ENCODE assay signal across 8 cellular contexts in the genomic region with DNA sequence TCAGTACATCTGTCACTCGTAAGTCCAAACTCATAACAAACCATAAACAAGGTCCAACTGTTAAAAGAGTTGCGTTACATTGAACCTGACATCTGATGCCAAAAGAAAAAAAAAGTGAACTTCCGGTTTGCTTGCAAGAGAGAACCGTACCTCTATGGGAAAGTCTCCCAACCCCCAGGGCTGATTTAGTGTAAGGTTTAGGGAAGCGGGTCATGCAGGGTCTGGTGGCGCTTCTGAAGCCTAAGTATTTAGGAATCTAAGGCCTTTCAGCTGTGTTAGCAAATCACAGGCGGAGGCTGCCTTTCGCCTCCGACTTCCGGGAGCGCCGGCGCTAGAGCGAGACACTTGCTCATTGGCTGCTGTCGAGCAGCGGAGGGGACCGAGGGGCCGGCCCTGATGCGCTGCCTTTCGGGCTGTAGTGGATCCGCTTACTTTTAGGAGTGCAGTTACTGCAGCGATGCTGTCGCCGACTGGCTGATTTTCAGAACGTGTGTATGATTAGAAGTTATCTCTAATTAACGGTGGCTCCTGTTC. TPM values are rescaled to one million over a fixed set of nuclear protein-coding genes. Genes with fewer than 3 reads are reported as not detected.
DNase-seq lines count a peak whose midpoint lies in the region; ATAC-seq and TF ChIP-seq lines count a peak whose summit lies in the region.

No MANE protein-coding gene starts in this region.

- no peaks in the 10 kb centered on the region for H3K9me3 ChIP-seq in thoracic aorta

- ATAC-seq in HG02623 (IDR thresholded peaks at IDR 0.05; ENCODE audit: unreplicated experiment) (peak; percentile 100), Right ventricle myocardium inferior (peak; percentile 99), thoracic aorta (ENCODE audit: insufficient number of reproducible peaks, low FRiP score, low read depth) (peak; percentile 85)

- peaks cover 7% of the 10 kb centered on the region for H3K36me3 Mint-ChIP-seq in activated naive CD8-positive, alpha-beta T cell treated with anti-CD3 and anti-CD28 coated beads for 36 hours
- peaks cover 2% of the 10 kb centered on the region for H3K36me3 Mint-ChIP-seq in osteocyte (ENCODE audit: unreplicated experiment)

- no peaks in the 10 kb centered on the region for H3K27me3 Mint-ChIP-seq in activated naive CD8-positive, alpha-beta T cell treated with anti-CD3 and anti-CD28 coated beads for 36 hours
- peaks cover 2% of the 10 kb centered on the region for H3K27me3 Mint-ChIP-seq in osteocyte (ENCODE audit: unreplicated experiment)

- intact Hi-C loops in Right ventricle myocardium inferior (cut with DNase I), result loop anchor here (5.0 kb wide), 1 partner anchor 37 kb away; no protein-coding TSS in a partner anchor

- peaks cover 20% of the 10 kb centered on the region for H3K4me1 Mint-ChIP-seq in activated naive CD8-positive, alpha-beta T cell treated with anti-CD3 and anti-CD28 coated beads for 36 hours
- peaks cover 14% of the 10 kb centered on the region for H3K4me1 Mint-ChIP-seq in osteocyte (ENCODE audit: unreplicated experiment)

- peak overlapping the region; percentile 68 for H3K4me3 ChIP-seq in thoracic aorta

- H3K4me3 Mint-ChIP-seq in activated naive CD8-positive, alpha-beta T cell treated with anti-CD3 and anti-CD28 coated beads for 36 hours, result peak overlapping the region; percentile 90
- peak overlapping the region; percentile 78 for H3K4me3 Mint-ChIP-seq in osteocyte (ENCODE audit: unreplicated experiment)

- H3K9me3 Mint-ChIP-seq in activated naive CD8-positive, alpha-beta T cell treated with anti-CD3 and anti-CD28 coated beads for 36 hours, result peaks cover 8% of the 10 kb centered on the region
- peaks cover 6% of the 10 kb centered on the region for H3K9me3 Mint-ChIP-seq in osteocyte (ENCODE audit: unreplicated experiment)

- TF ChIP-seq CTCF in GM10266 (IDR thresholded peaks at IDR 0.05; ENCODE audit: control insufficient read depth, insufficient read depth, low read depth, missing control alignments) (no peak), osteocyte (IDR thresholded peaks at IDR 0.05) (no peak), thoracic aorta (IDR thresholded peaks at IDR 0.05) (no peak)

- H3K4me1 ChIP-seq in thoracic aorta (ENCODE audit: control insufficient read depth in 1 of 2, low read depth in 2 of 2), result peaks cover 0 to 11% of the 10 kb centered on the region in 2 donors

- DNase-seq in GM10266 (ENCODE audit: extremely low spot score), result peak; percentile 86
- DNase-seq in NCI-H1092 treated with DMSO at 0.1 percent for 48 hours (lab: John Stamatoyannopoulos, UW), result peak; percentile 76
- peak; percentile 84 for DNase-seq in SKM-1 treated with dmso at 0.1 percent for 144 hours (lab: John Stamatoyannopoulos, UW; ENCODE audit: unreplicated experiment)
- peak; percentile 90 for DNase-seq in activated naive CD8-positive, alpha-beta T cell treated with anti-CD3 and anti-CD28 coated beads for 36 hours
- peak; percentile 94 for DNase-seq in Right ventricle myocardium inferior (ENCODE audit: missing footprints)
- DNase-seq in osteocyte (ENCODE audit: extremely low spot score, unreplicated experiment), result peak; percentile 92
- DNase-seq in thoracic aorta (ENCODE audit: low spot score), result peak; percentile 36

- H3K27ac ChIP-seq in thoracic aorta, result peak overlapping the region; percentile 75 to 80

- no peaks in the 10 kb centered on the region for H3K27me3 ChIP-seq in thoracic aorta (replicated peaks; ENCODE audit: insufficient read depth)

- H3K27ac Mint-ChIP-seq in activated naive CD8-positive, alpha-beta T cell treated with anti-CD3 and anti-CD28 coated beads for 36 hours, result peak overlapping the region; percentile 98
- peak overlapping the region; percentile 98 for H3K27ac Mint-ChIP-seq in osteocyte (ENCODE audit: unreplicated experiment)

- H3K36me3 ChIP-seq in thoracic aorta, result no peaks in the 10 kb centered on the region

RNA-seq across cellular contexts. Expression of a gene that starts 12.0 kb away (rescaled TPM):
- total RNA-seq in activated naive CD8-positive, alpha-beta T cell treated with anti-CD3 and anti-CD28 coated beads for 36 hours, result 100 to 1,000 TPM; 140 to 148 TPM
- total RNA-seq in Right ventricle myocardium inferior (25.2 TPM), osteocyte (51.4 and 52.0 TPM in 2 replicates), thoracic aorta (10 to 100 TPM; 15.8 to 26.5 TPM)

RNA-seq across cellular contexts. Expression of a gene that starts 55.9 kb away (rescaled TPM):
- total RNA-seq in activated naive CD8-positive, alpha-beta T cell treated with anti-CD3 and anti-CD28 coated beads for 36 hours, result 10 to 100 TPM; 44.9 to 45.4 TPM
- total RNA-seq in Right ventricle myocardium inferior (98.0 TPM), osteocyte (66.8 and 73.8 TPM in 2 replicates), thoracic aorta (10 to 100 TPM; 63.4 to 93.3 TPM)

Comparison
In these comparisons a context has a peak if more than half of its experiments do, and no peak if none do; other contexts are left out.
1. Peak in every context shown above with its lines: DNase-seq, ATAC-seq, H3K4me3 ChIP-seq and H3K27ac ChIP-seq.
2. DNase-seq: peak in every context shown above with its lines; median percentile 94 in Right ventricle myocardium inferior; 92 in osteocyte; 90 in activated naive CD8-positive, alpha-beta T cell treated with anti-CD3 and anti-CD28 coated beads for 36 hours; 86 in GM10266; 84 in SKM-1 treated with dmso at 0.1 percent for 144 hours; 76 in NCI-H1092 treated with DMSO at 0.1 percent for 48 hours; 36 in thoracic aorta.